ENCODE assay signal across 8 cellular contexts in the genomic region with DNA sequence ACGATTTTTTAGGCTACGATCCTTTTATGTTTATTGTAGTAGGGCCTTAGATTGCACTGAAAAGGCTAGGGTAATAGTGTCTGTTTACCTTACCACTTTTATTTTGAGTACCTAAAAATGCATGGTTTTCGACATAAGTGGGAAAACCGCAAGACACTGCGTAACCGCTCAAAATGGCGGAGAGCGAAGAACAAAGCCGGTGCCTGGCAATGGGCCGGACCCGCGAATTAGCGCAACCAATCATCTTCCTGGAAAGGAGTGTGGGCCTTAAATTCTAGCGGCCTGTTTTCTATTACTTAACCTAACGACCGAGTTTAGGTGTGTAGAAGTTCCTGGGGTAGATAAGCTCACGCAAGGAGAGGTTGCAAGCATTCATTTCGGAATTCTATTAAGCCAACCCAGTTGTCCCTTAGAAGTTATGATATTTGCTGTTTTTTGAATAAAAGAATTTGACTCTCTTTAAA.
DNase-seq lines count a peak whose midpoint lies in the region; ATAC-seq and TF ChIP-seq lines count a peak whose summit lies in the region.

No MANE protein-coding gene starts in this region.

- H3K4me1 ChIP-seq in testis, result no peaks in the 10 kb centered on the region

- H3K4me1 Mint-ChIP-seq in nephron progenitor cell, result peaks cover 32% of the 10 kb centered on the region

- in situ Hi-C loops in KBM-7 (cut with MboI; ENCODE audit: low pct_unique_long_range_greater_than_20kb, low sequenced_read_pairs), result no loop called here

- H3K4me3 Mint-ChIP-seq in nephron progenitor cell, result no peak overlapping the region

- H3K36me3 ChIP-seq in BJ (ENCODE audit: control insufficient read depth, insufficient read depth, low read length) (no peaks in the 10 kb centered on the region), testis (ENCODE audit: low read depth, missing control alignments) (no peaks in the 10 kb centered on the region)

- no peak for TF ChIP-seq POLR2A in testis (IDR thresholded peaks at IDR 0.05)

- intact Hi-C loops in testis (cut with DNase I; ENCODE audit: low total_unique reads), result no loop called here

- CTCF ChIA-PET in BJ (lab: Yijun Ruan, JAX), result interaction anchor here (2.0 kb wide), 1 partner anchor 11 kb away, joined by 5 read pairs; a partner anchor contains a TSS

- POLR2A ChIA-PET in BJ (lab: Charles Lee), result interaction anchor here (0.5 to 1.8 kb wide), 9 partner anchors 11 to 1609 kb away, joined by 3 to 23 read pairs (median 5); a partner anchor contains a TSS

- no peaks in the 10 kb centered on the region for H3K9me3 ChIP-seq in testis

- DNase-seq in BJ (ENCODE audit: low read depth) (no peak), KBM-7 (peak; percentile 90), OCI-M1 (lab: John Stamatoyannopoulos, UW) (peak; percentile 96), activated T-helper 1 cell treated with Interleukin-2 at 50 U/mL for 16 hours (ENCODE audit: low read depth) (peak; percentile 64), fibroblast of the aortic adventitia (ENCODE audit: low read depth) (peak; percentile 93), nephron progenitor cell (peak; percentile 67), testis (peak; percentile 85)

- peaks cover 8% of the 10 kb centered on the region for H3K27me3 Mint-ChIP-seq in nephron progenitor cell (ENCODE audit: low read depth, poor library complexity)

- ATAC-seq in GM19397 (IDR thresholded peaks at IDR 0.05; ENCODE audit: unreplicated experiment), result peak; percentile 36

- H3K36me3 Mint-ChIP-seq in nephron progenitor cell (ENCODE audit: low read depth), result no peaks in the 10 kb centered on the region

- H3K27ac Mint-ChIP-seq in nephron progenitor cell, result no peak overlapping the region

- no peaks in the 10 kb centered on the region for H3K9me3 Mint-ChIP-seq in nephron progenitor cell

- no peak for TF ChIP-seq CTCF in BJ (IDR thresholded peaks at IDR 0.05; ENCODE audit: insufficient read depth, low read depth, low read length)
- TF ChIP-seq CTCF in fibroblast of the aortic adventitia (IDR thresholded peaks at IDR 0.05; ENCODE audit: insufficient read depth, low read length), result no peak
- no peak for TF ChIP-seq CTCF in nephron progenitor cell (IDR thresholded peaks at IDR 0.05)
- no peak for TF ChIP-seq CTCF in testis (IDR thresholded peaks at IDR 0.05)

- H3K4me3 ChIP-seq in BJ (ENCODE audit: low read depth, low read length) (peak overlapping the region; percentile 76), fibroblast of the aortic adventitia (ENCODE audit: low read depth, low read length) (peak overlapping the region; percentile 97), testis (peak overlapping the region; percentile 67 to 69)

- 1 to 3% methylated on average over 18 of the region's 18 CpGs for WGBS in testis, 2 donors

- H3K27me3 ChIP-seq in BJ (ENCODE audit: control insufficient read depth, insufficient read depth, low read length) (no peaks in the 10 kb centered on the region), testis (no peaks in the 10 kb centered on the region)

- peak overlapping the region; percentile 84 to 90 for H3K27ac ChIP-seq in testis
